In genomic region chr5:120936652-120937051, GRCh38 we compare ENCODE assay signal across 20 cellular contexts.
"Had no signal": no experiment of that assay in that cellular context is flagged by ENCODE, and none has a peak within 500 bp of the region (broad histone marks: within the 10 kb centered on the region; RNA-seq: fewer than 3 reads in every experiment).

No MANE protein-coding gene starts in this region.

- H3K27ac ChIP-seq: esophagus squamous epithelium, psoas muscle, sigmoid colon, stomach, tibial artery had no signal

- H3K36me3 ChIP-seq: esophagus squamous epithelium, sigmoid colon, stomach, tibial artery had no signal

- H3K9me3 Mint-ChIP-seq: type B pancreatic cell had no signal

- H3K4me3 Mint-ChIP-seq: effector memory CD8-positive, alpha-beta T cell; immature natural killer cell; naive thymus-derived CD8-positive, alpha-beta T cell; nephron progenitor cell; stimulated activated naive B cell treated with anti-CD40 and anti-IgM and Interleukin-4, amounts not matched to agents 10 μg/mL and 1 μg/mL and 100 μg/mL, for 72 hours; type B pancreatic cell had no signal

- H3K36me3 Mint-ChIP-seq: immature natural killer cell; naive thymus-derived CD8-positive, alpha-beta T cell; stimulated activated naive B cell treated with anti-CD40 and anti-IgM and Interleukin-4, amounts not matched to agents 10 μg/mL and 1 μg/mL and 100 μg/mL, for 72 hours; type B pancreatic cell had no signal

- H3K4me3 ChIP-seq: esophagus squamous epithelium, psoas muscle, sigmoid colon, stomach, tibial artery had no signal

- H3K4me1 Mint-ChIP-seq: immature natural killer cell; naive thymus-derived CD8-positive, alpha-beta T cell; nephron progenitor cell; stimulated activated naive B cell treated with anti-CD40 and anti-IgM and Interleukin-4, amounts not matched to agents 10 μg/mL and 1 μg/mL and 100 μg/mL, for 72 hours had no signal

- H3K4me1 ChIP-seq: esophagus squamous epithelium, psoas muscle, sigmoid colon, stomach, tibial artery had no signal

- DNase-seq: cortex of kidney; effector memory CD8-positive, alpha-beta T cell; erythroblast; esophagus squamous epithelium; foreskin melanocyte; hypothalamus; immature natural killer cell; islet precursor cell; mammary epithelial cell; naive thymus-derived CD8-positive, alpha-beta T cell; nephron progenitor cell; nucleus accumbens; right cardiac atrium; sigmoid colon; stimulated activated CD4-positive, alpha-beta T cell treated with anti-CD3 and anti-CD28 coated beads, Interleukin-4, amount 100 ng/mL, for 4 hours; stimulated activated naive B cell treated with anti-CD40 and anti-IgM and Interleukin-4, amounts not matched to agents 10 μg/mL and 1 μg/mL and 100 μg/mL, for 72 hours; stomach; tibial artery had no signal

- H3K27ac Mint-ChIP-seq: effector memory CD8-positive, alpha-beta T cell; immature natural killer cell; naive thymus-derived CD8-positive, alpha-beta T cell; nephron progenitor cell; stimulated activated naive B cell treated with anti-CD40 and anti-IgM and Interleukin-4, amounts not matched to agents 10 μg/mL and 1 μg/mL and 100 μg/mL, for 72 hours; type B pancreatic cell had no signal

- H3K27me3 ChIP-seq: esophagus squamous epithelium, sigmoid colon, stomach, tibial artery had no signal

- H3K27me3 Mint-ChIP-seq: effector memory CD8-positive, alpha-beta T cell; naive thymus-derived CD8-positive, alpha-beta T cell; stimulated activated naive B cell treated with anti-CD40 and anti-IgM and Interleukin-4, amounts not matched to agents 10 μg/mL and 1 μg/mL and 100 μg/mL, for 72 hours; type B pancreatic cell had no signal

- ATAC-seq: effector memory CD8-positive, alpha-beta T cell; naive thymus-derived CD8-positive, alpha-beta T cell; psoas muscle; right cardiac atrium; stimulated activated naive B cell treated with anti-CD40 and anti-IgM and Interleukin-4, amounts not matched to agents 10 μg/mL and 1 μg/mL and 100 μg/mL, for 72 hours had no signal

- H3K9me3 ChIP-seq: esophagus squamous epithelium, psoas muscle, sigmoid colon, tibial artery had no signal
